16 cellular contexts compared by ENCODE assay signal in genomic region chr19:4577020-4577782, GRCh38. TPM values are rescaled to one million over a fixed set of nuclear protein-coding genes. Genes with fewer than 3 reads are reported as not detected.
A peak's percentile ranks its signal among the peaks of the same experiment; 100 is the strongest.
DNase-seq lines count a peak whose midpoint lies in the region; ATAC-seq and TF ChIP-seq lines count a peak whose summit lies in the region.
"Had no signal": no experiment of that assay in that cellular context is flagged by ENCODE, and none has a peak within 500 bp of the region (broad histone marks: within the 10 kb centered on the region; RNA-seq: fewer than 3 reads in every experiment).

No MANE protein-coding gene starts in this region.

- no peak for ATAC-seq in Right ventricle myocardium superior (ENCODE audit: poor library complexity)
- ATAC-seq: Panc1; stimulated activated naive CD8-positive, alpha-beta T cell treated with anti-CD3 and anti-CD28 coated beads, Interleukin-15, Interleukin-2, amounts not matched to agents 100 U/mL and 50 U/mL, for 24 hours had no signal

- peaks cover 35% of the 10 kb centered on the region for H3K27me3 Mint-ChIP-seq in neural crest cell (ENCODE audit: low read depth)

- DNase-seq in GM03348 (ENCODE audit: low spot score), result peak; percentile 50
- DNase-seq in Kasumi-1 (lab: John Stamatoyannopoulos, UW), result peak; percentile 20 to 32
- DNase-seq in amniotic epithelial cell (ENCODE audit: low read depth), result peak; percentile 12
- no peak for DNase-seq in neural crest cell (ENCODE audit: low read depth, low spot score)
- DNase-seq in cerebellum (ENCODE audit: low spot score), result no peak
- DNase-seq in NCI-H2107 treated with DMSO at 0.1 percent for 48 hours (lab: John Stamatoyannopoulos, UW; ENCODE audit: unreplicated experiment), result no peak
- no peak for DNase-seq in Right ventricle myocardium superior
- DNase-seq: anterior cingulate cortex; CD4-positive, CD25-positive, alpha-beta regulatory T cell; dermis blood vessel endothelial cell; NCI-H2171; stimulated activated naive CD8-positive, alpha-beta T cell treated with anti-CD3 and anti-CD28 coated beads, Interleukin-15, Interleukin-2, amounts not matched to agents 100 U/mL and 50 U/mL, for 24 hours; T-helper 2 cell had no signal

- H3K4me1 Mint-ChIP-seq in neural crest cell, result peaks cover 23% of the 10 kb centered on the region

- intact Hi-C loops in Right ventricle myocardium superior (cut with DNase I), result loop anchor here (5.0 kb wide), 1 partner anchor 55 kb away; no protein-coding TSS in a partner anchor

- peak overlapping the region; percentile 27 for H3K4me3 Mint-ChIP-seq in neural crest cell
- H3K4me3 Mint-ChIP-seq: activated T-helper 1 cell treated with anti-CD3 and anti-CD28 coated beads, Interleukin-12 subunit alpha, Interleukin-12 subunit beta, Interleukin-2, Interleukin-4 antibody, amounts not matched to agents 30 ng/mL and 10 ng/mL and 1 ng/mL, durations not matched to agents 14 hours and 24 hours and 36 hours; mesothelial cell of epicardium had no signal

- no peak overlapping the region for H3K27ac Mint-ChIP-seq in neural crest cell (ENCODE audit: unreplicated experiment)
- H3K27ac Mint-ChIP-seq: activated T-helper 1 cell treated with anti-CD3 and anti-CD28 coated beads, Interleukin-12 subunit alpha, Interleukin-12 subunit beta, Interleukin-2, Interleukin-4 antibody, amounts not matched to agents 30 ng/mL and 10 ng/mL and 1 ng/mL, durations not matched to agents 14 hours and 24 hours and 36 hours; CD4-positive, CD25-positive, alpha-beta regulatory T cell; mesothelial cell of epicardium had no signal

- H3K36me3 Mint-ChIP-seq in neural crest cell (ENCODE audit: low read depth), result no peaks in the 10 kb centered on the region
- H3K36me3 Mint-ChIP-seq: CD4-positive, CD25-positive, alpha-beta regulatory T cell; mesothelial cell of epicardium had no signal

- no peak for TF ChIP-seq CTCF in neural crest cell (conservative IDR thresholded peaks at IDR 0.05)

- no peaks in the 10 kb centered on the region for H3K9me3 Mint-ChIP-seq in neural crest cell
- H3K9me3 Mint-ChIP-seq: activated T-helper 1 cell treated with anti-CD3 and anti-CD28 coated beads, Interleukin-12 subunit alpha, Interleukin-12 subunit beta, Interleukin-2, Interleukin-4 antibody, amounts not matched to agents 30 ng/mL and 10 ng/mL and 1 ng/mL, durations not matched to agents 14 hours and 24 hours and 36 hours; mesothelial cell of epicardium had no signal

RNA-seq across cellular contexts. Expression of gene SEMA6B, which starts 17.7 kb away (rescaled TPM):
- total RNA-seq in neural crest cell (21.7 and 25.3 TPM in 2 replicates), cerebellum (21.4 TPM), Right ventricle myocardium superior (15.0 TPM)
- total RNA-seq: activated T-helper 1 cell treated with anti-CD3 and anti-CD28 coated beads, Interleukin-12 subunit alpha, Interleukin-12 subunit beta, Interleukin-2, Interleukin-4 antibody, amounts not matched to agents 30 ng/mL and 10 ng/mL and 1 ng/mL, durations not matched to agents 14 hours and 24 hours and 36 hours; CD4-positive, CD25-positive, alpha-beta regulatory T cell had no signal

RNA-seq across cellular contexts. Expression of gene LRG1, which starts 37.4 kb away (rescaled TPM):
- total RNA-seq in neural crest cell, result 0.09 TPM in 2 replicates
- 1.2 TPM for total RNA-seq in cerebellum
- 0.22 TPM for total RNA-seq in Right ventricle myocardium superior

RNA-seq across cellular contexts. Expression of gene PLIN5, which starts 42.2 kb away (rescaled TPM):
- 4.8 TPM in 2 replicates for total RNA-seq in neural crest cell
- 2.3 TPM for total RNA-seq in cerebellum
- 64.6 TPM for total RNA-seq in Right ventricle myocardium superior
- total RNA-seq: activated T-helper 1 cell treated with anti-CD3 and anti-CD28 coated beads, Interleukin-12 subunit alpha, Interleukin-12 subunit beta, Interleukin-2, Interleukin-4 antibody, amounts not matched to agents 30 ng/mL and 10 ng/mL and 1 ng/mL, durations not matched to agents 14 hours and 24 hours and 36 hours; CD4-positive, CD25-positive, alpha-beta regulatory T cell had no signal

RNA-seq across cellular contexts. Expression of gene PLIN4, which starts 58.9 kb away (rescaled TPM):
- total RNA-seq in neural crest cell (0.30 and 0.47 TPM in 2 replicates), cerebellum (0.73 TPM), Right ventricle myocardium superior (239 TPM)
- total RNA-seq: activated T-helper 1 cell treated with anti-CD3 and anti-CD28 coated beads, Interleukin-12 subunit alpha, Interleukin-12 subunit beta, Interleukin-2, Interleukin-4 antibody, amounts not matched to agents 30 ng/mL and 10 ng/mL and 1 ng/mL, durations not matched to agents 14 hours and 24 hours and 36 hours; CD4-positive, CD25-positive, alpha-beta regulatory T cell had no signal

Comparison
In these comparisons a context has a peak if more than half of its experiments do, and no peak if none do; other contexts are left out.
1. DNase-seq: peak in GM03348 (single experiment), Kasumi-1 (2 of 2) and amniotic epithelial cell (single experiment); none in neural crest cell (single experiment), cerebellum (single experiment), NCI-H2107 treated with DMSO at 0.1 percent for 48 hours (single experiment) and Right ventricle myocardium superior (single experiment).
2. RNA of gene PLIN5, which starts 42.2 kb away (total RNA-seq): 64.6 TPM in Right ventricle myocardium superior (single experiment); 4.8 TPM in neural crest cell and 2.3 TPM in cerebellum (single experiment); every median in the first group is over 10 times any median in the second.